ENCODE assay signal across 17 cellular contexts in the genomic region with DNA sequence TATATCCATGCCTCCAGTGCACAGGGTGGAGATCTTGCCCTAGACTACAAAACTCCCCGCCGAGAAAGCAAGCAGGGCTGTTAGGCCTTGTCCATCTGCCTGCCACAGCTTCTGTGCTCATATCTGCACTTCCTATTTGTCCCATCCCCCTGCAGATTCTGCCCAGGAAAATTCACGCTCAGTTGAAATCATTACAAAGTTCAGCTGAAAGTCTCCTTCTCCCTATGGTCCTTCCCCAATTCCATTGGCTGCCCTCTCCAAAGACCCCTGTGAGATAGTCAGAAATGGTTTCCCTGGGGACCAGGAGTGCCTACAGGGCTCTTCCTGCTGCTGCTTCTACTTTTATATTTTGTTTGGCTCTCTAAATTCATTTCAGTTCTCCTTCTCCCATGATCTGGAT.
"Had no signal": no experiment of that assay in that cellular context is flagged by ENCODE, and none has a peak within 500 bp of the region (broad histone marks: within the 10 kb centered on the region; RNA-seq: fewer than 3 reads in every experiment).

No MANE protein-coding gene starts in this region.

- DNase-seq: activated CD4-positive, alpha-beta T cell treated with anti-CD3 and anti-CD28 coated beads, Interleukin-2, amount 50 U/mL, for 48 hours; activated gamma-delta T cell; activated naive CD4-positive, alpha-beta T cell treated with anti-CD3 and anti-CD28 coated beads, Interleukin-2, amount 50 U/mL, for 16 hours; activated naive CD8-positive, alpha-beta T cell treated with anti-CD3 and anti-CD28 coated beads, Interleukin-2, amount 50 U/mL, for 24 hours; caudate nucleus; effector CD4-positive, alpha-beta T cell; erythroblast; foreskin melanocyte; kidney glomerular epithelial cell; midbrain; natural killer cell; SK-N-SH; stimulated activated CD4-positive, alpha-beta T cell treated with anti-CD3 and anti-CD28 coated beads, Interleukin-4, amount 100 ng/mL, for 24 hours; stimulated activated naive CD8-positive, alpha-beta T cell treated with anti-CD3 and anti-CD28 coated beads, Interleukin-15, Interleukin-2, amounts not matched to agents 100 U/mL and 50 U/mL, for 24 hours; T-helper 9 cell; upper lobe of left lung had no signal

- ATAC-seq: activated naive CD8-positive, alpha-beta T cell treated with anti-CD3 and anti-CD28 coated beads, Interleukin-2, amount 50 U/mL, for 24 hours; natural killer cell; stimulated activated naive CD8-positive, alpha-beta T cell treated with anti-CD3 and anti-CD28 coated beads, Interleukin-15, Interleukin-2, amounts not matched to agents 100 U/mL and 50 U/mL, for 24 hours had no signal

- H3K27ac Mint-ChIP-seq: activated naive CD8-positive, alpha-beta T cell treated with anti-CD3 and anti-CD28 coated beads, Interleukin-2, amount 50 U/mL, for 24 hours; dendritic cell treated with granulocyte-macrophage colony-stimulating factor and Interleukin-4, amounts not matched to agents 40 ng/mL and 50 ng/mL, for 4 days; natural killer cell had no signal

- H3K36me3 ChIP-seq: upper lobe of left lung had no signal

- H3K4me3 Mint-ChIP-seq: activated naive CD8-positive, alpha-beta T cell treated with anti-CD3 and anti-CD28 coated beads, Interleukin-2, amount 50 U/mL, for 24 hours; dendritic cell treated with granulocyte-macrophage colony-stimulating factor and Interleukin-4, amounts not matched to agents 40 ng/mL and 50 ng/mL, for 4 days; natural killer cell had no signal

- H3K9me3 Mint-ChIP-seq: dendritic cell treated with granulocyte-macrophage colony-stimulating factor and Interleukin-4, amounts not matched to agents 40 ng/mL and 50 ng/mL, for 4 days had no signal

- H3K4me1 ChIP-seq: upper lobe of left lung had no signal

- H3K4me3 ChIP-seq: upper lobe of left lung had no signal

- H3K27me3 Mint-ChIP-seq: activated naive CD8-positive, alpha-beta T cell treated with anti-CD3 and anti-CD28 coated beads, Interleukin-2, amount 50 U/mL, for 24 hours; dendritic cell treated with granulocyte-macrophage colony-stimulating factor and Interleukin-4, amounts not matched to agents 40 ng/mL and 50 ng/mL, for 4 days had no signal

- H3K27me3 ChIP-seq: upper lobe of left lung had no signal

- H3K4me2 ChIP-seq: SK-N-SH had no signal

- H3K27ac ChIP-seq: upper lobe of left lung had no signal

- H3K9me3 ChIP-seq: upper lobe of left lung had no signal
